Comparison of ENCODE assay signal across 8 cellular contexts in the genomic region with DNA sequence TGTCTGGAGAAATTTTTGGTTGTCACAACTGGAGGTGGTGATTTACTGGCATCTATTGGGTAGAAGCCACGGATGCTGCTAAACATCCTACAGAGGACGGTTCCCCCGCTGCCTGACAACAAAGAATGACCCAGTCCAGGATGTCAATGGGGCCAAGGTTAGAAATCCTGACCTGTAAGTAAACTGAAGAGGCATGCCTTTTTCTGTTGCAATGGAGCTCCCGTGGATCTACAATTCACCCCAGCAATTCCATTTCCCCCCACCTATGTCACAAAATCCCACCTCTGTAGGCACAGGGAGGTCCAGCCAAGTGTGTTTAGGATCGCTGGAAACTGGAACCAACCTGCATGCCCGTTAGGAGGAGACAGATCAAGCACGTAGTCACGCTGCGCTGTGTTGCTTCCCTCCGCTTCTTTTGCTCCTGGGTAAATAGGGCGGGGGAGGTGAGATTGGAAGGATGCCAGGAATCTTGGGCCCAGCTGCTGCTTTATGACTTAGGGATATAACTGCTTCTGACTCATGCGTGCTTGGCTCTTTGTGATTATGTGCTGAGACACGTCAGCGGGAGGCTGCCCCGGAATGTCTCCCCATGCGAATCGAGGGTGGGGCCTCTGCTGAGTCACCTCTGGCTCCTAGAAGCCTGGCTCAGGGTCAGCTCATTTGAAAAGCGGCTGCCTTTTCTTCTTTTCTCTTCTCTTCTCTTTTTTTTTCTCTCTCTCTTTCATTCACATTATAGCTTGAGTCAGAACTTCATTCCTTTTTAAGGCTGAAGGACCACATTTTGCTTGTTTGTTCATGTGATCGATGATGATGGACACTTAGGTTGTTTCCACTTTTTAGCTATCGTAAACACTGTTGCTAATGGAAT. TPM values are rescaled to one million over a fixed set of nuclear protein-coding genes. Genes with fewer than 3 reads are reported as not detected.
A peak's percentile ranks its signal among the peaks of the same experiment; 100 is the strongest.
DNase-seq lines count a peak whose midpoint lies in the region; ATAC-seq, FAIRE-seq and TF ChIP-seq lines count a peak whose summit lies in the region.

No MANE protein-coding gene starts in this region.

- FAIRE-seq in A204.1 (lab: Jason Lieb, UNC) (peak; percentile 96), keratinocyte (lab: Jason Lieb, UNC) (peak; percentile 86)

- peaks cover 22% of the 10 kb centered on the region for H3K4me1 ChIP-seq in keratinocyte (ENCODE audit: control insufficient read depth, extremely low read depth, insufficient read depth, low read length)

- H3K27ac ChIP-seq in keratinocyte (ENCODE audit: control insufficient read depth, insufficient read depth, low read length): peak overlapping the region; percentile 88

- ATAC-seq in GM18861 (IDR thresholded peaks at IDR 0.05; ENCODE audit: unreplicated experiment) (peak; percentile 76), HG03139 (IDR thresholded peaks at IDR 0.05; ENCODE audit: unreplicated experiment) (peak; percentile 75)

- H2AFZ ChIP-seq in keratinocyte (ENCODE audit: control insufficient read depth, low read length): peak overlapping the region; percentile 76

- peak overlapping the region; percentile 72 for H3K9ac ChIP-seq in keratinocyte (ENCODE audit: control insufficient read depth, extremely low read depth, insufficient read depth, low read length)

- H3K4me3 ChIP-seq in keratinocyte (ENCODE audit: control insufficient read depth in 2 of 3, extremely low read depth in 1 of 3, insufficient read depth in 2 of 3, low read depth in 1 of 3, low read length in 3 of 3): peak overlapping the region in 2 of 3 experiments; percentile 37 to 58

- H3K27me3 ChIP-seq in keratinocyte (ENCODE audit: control insufficient read depth, extremely low read depth, insufficient read depth, low read length): no peaks in the 10 kb centered on the region

- DNase-seq in NCI-H226 (peak; percentile 100), cerebellum (ENCODE audit: low spot score) (peak; percentile 32), keratinocyte (ENCODE audit: low read depth, low spot score) (peak; percentile 99)
- DNase-seq in activated CD4-positive, CD25-positive, alpha-beta regulatory T cell treated with anti-CD3 and anti-CD28 coated beads, Interleukin-2, amount 50 U/mL, for 16 hours (ENCODE audit: low read depth, low spot score): peak; percentile 49
- peak; percentile 77 to 88 (median 77) for DNase-seq in stimulated activated CD4-positive, alpha-beta T cell treated with anti-CD3 and anti-CD28 coated beads, Interleukin-12 subunit alpha, Interleukin-12 subunit beta, amount 100 ng/mL, for 48 hours (ENCODE audit: low read depth in 2 of 3, low spot score in 1 of 3)

- H3K4me2 ChIP-seq in keratinocyte (ENCODE audit: control insufficient read depth, extremely low read depth, insufficient read depth, low read depth, low read length): peak overlapping the region; percentile 82

- no peaks in the 10 kb centered on the region for H4K20me1 ChIP-seq in keratinocyte (ENCODE audit: control insufficient read depth, extremely low read depth, insufficient read depth, low read length)

- H3K9me1 ChIP-seq in keratinocyte (ENCODE audit: control insufficient read depth, extremely low read depth, insufficient read depth, low read length): no peaks in the 10 kb centered on the region

- no peaks in the 10 kb centered on the region for H3K79me2 ChIP-seq in keratinocyte (ENCODE audit: control insufficient read depth, insufficient read depth, low read length)

- no peaks in the 10 kb centered on the region for H3K36me3 ChIP-seq in keratinocyte (ENCODE audit: control insufficient read depth in 2 of 2, extremely low read depth in 1 of 2, insufficient read depth in 2 of 2, low read length in 2 of 2)

- peak in 2 of 3 experiments; percentile 18 to 36 for TF ChIP-seq CTCF in keratinocyte (optimal IDR thresholded peaks at IDR 0.05 in 1 of 3, IDR thresholded peaks at IDR 0.05 in 1 of 3, conservative IDR thresholded peaks at IDR 0.05 in 1 of 3; ENCODE audit: extremely low read depth in 1 of 3, insufficient read depth in 2 of 3, low read length in 3 of 3)

- dilution Hi-C loops in keratinocyte (cut with MboI; ENCODE audit: extremely low pct_ligation_motif_present, low sequenced_read_pairs): no loop called here

- H3K9me3 ChIP-seq in keratinocyte (ENCODE audit: control insufficient read depth, low read depth, low read length): no peaks in the 10 kb centered on the region

RNA-seq across cellular contexts. Expression of gene PEDS1, which starts 12.4 kb away (rescaled TPM):
- total RNA-seq in cerebellum: 8.6 TPM
- polyA plus RNA-seq in keratinocyte: 48.7 to 77.3 TPM (median 62.3 TPM) in 3 replicates
- 33.8 TPM for polyA plus RNA-seq in keratinocyte (2011; ENCODE audit: low read depth)
- polyA plus RNA-seq in keratinocyte (2011; cell fraction: cytosol; rRNA removed): 70.2 and 70.3 TPM in 2 replicates
- 95.5 and 103 TPM in 2 replicates for polyA plus RNA-seq in keratinocyte (2011; cell fraction: nucleus; rRNA removed)
- polyA plus RNA-seq in keratinocyte (2012; ENCODE audit: low replicate concordance): 45.3 and 52.4 TPM in 2 replicates
- polyA minus RNA-seq in keratinocyte: 117 to 209 TPM (median 146 TPM) in 3 replicates
- polyA minus RNA-seq in keratinocyte (2011; cell fraction: cytosol; rRNA and poly(A)+ RNA removed): 103 TPM
- 42.4 and 47.5 TPM in 2 replicates for polyA minus RNA-seq in keratinocyte (2011; cell fraction: nucleus; rRNA and poly(A)+ RNA removed)

RNA-seq across cellular contexts. Expression of gene CEBPB, which starts 24.7 kb away (rescaled TPM):
- 1.7 TPM for total RNA-seq in cerebellum
- polyA plus RNA-seq in keratinocyte: 11.2 to 23.1 TPM (median 15.8 TPM) in 3 replicates
- polyA plus RNA-seq in keratinocyte (2011; ENCODE audit: low read depth): 29.3 TPM
- polyA plus RNA-seq in keratinocyte (2011; cell fraction: cytosol; rRNA removed): 8.5 and 17.2 TPM in 2 replicates
- 15.7 and 21.8 TPM in 2 replicates for polyA plus RNA-seq in keratinocyte (2011; cell fraction: nucleus; rRNA removed)
- 20.9 and 67.3 TPM in 2 replicates for polyA plus RNA-seq in keratinocyte (2012; ENCODE audit: low replicate concordance)
- 3.1 to 4.4 TPM (median 4.1 TPM) in 3 replicates for polyA minus RNA-seq in keratinocyte
- 61.0 TPM for polyA minus RNA-seq in keratinocyte (2011; cell fraction: cytosol; rRNA and poly(A)+ RNA removed)
- polyA minus RNA-seq in keratinocyte (2011; cell fraction: nucleus; rRNA and poly(A)+ RNA removed): 16.2 and 23.4 TPM in 2 replicates

RNA-seq across cellular contexts. Expression of gene UBE2V1, which starts 53.0 kb away (rescaled TPM):
- 69.1 TPM for total RNA-seq in cerebellum
- 61.8 to 155 TPM (median 117 TPM) in 3 replicates for polyA plus RNA-seq in keratinocyte
- 233 TPM for polyA plus RNA-seq in keratinocyte (2011; ENCODE audit: low read depth)
- polyA plus RNA-seq in keratinocyte (2011; cell fraction: cytosol; rRNA removed): 146 and 182 TPM in 2 replicates
- 132 and 143 TPM in 2 replicates for polyA plus RNA-seq in keratinocyte (2011; cell fraction: nucleus; rRNA removed)
- 92.0 and 131 TPM in 2 replicates for polyA plus RNA-seq in keratinocyte (2012; ENCODE audit: low replicate concordance)
- polyA minus RNA-seq in keratinocyte: 32.3 to 92.9 TPM (median 62.0 TPM) in 3 replicates
- 37.2 TPM for polyA minus RNA-seq in keratinocyte (2011; cell fraction: cytosol; rRNA and poly(A)+ RNA removed)
- 32.3 and 62.8 TPM in 2 replicates for polyA minus RNA-seq in keratinocyte (2011; cell fraction: nucleus; rRNA and poly(A)+ RNA removed)

Comparison
In these comparisons a context has a peak if more than half of its experiments do, and no peak if none do; other contexts are left out.
1. Peak in every context shown above with its lines: DNase-seq, ATAC-seq, H3K4me3 ChIP-seq and H3K27ac ChIP-seq.
2. DNase-seq: peak in every context shown above with its lines; median percentile 100 in NCI-H226; 99 in keratinocyte; 77 in stimulated activated CD4-positive, alpha-beta T cell treated with anti-CD3 and anti-CD28 coated beads, Interleukin-12 subunit alpha, Interleukin-12 subunit beta, amount 100 ng/mL, for 48 hours; 49 in activated CD4-positive, CD25-positive, alpha-beta regulatory T cell treated with anti-CD3 and anti-CD28 coated beads, Interleukin-2, amount 50 U/mL, for 16 hours; 32 in cerebellum.